25 cellular contexts compared by ENCODE assay signal in the genomic region with DNA sequence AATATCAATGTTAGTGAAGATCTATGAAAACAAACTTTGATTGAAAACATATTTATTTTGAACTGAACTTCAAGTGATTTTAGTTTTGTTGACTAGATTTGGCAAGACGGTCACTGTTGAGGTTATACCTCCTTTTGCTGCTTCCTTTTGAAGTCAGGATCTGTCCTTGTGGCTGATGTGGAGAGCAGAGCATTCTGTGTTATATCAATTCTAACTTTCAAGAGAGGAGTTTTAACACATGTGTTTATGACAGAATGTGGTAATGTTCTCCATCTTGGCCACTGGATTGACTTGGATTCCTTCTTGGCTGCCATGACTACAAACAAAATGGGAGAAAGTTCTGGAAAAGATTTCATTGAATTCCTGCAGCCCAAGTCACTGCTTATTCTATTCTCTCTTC.
"Had no signal": no experiment of that assay in that cellular context is flagged by ENCODE, and none has a peak within 500 bp of the region (broad histone marks: within the 10 kb centered on the region; RNA-seq: fewer than 3 reads in every experiment).

No MANE protein-coding gene starts in this region.

- H3K36me3 Mint-ChIP-seq: naive B cell; neural progenitor cell; stimulated activated effector memory CD8-positive, alpha-beta T cell treated with anti-CD3 and anti-CD28 coated beads, Interleukin-12 subunit alpha, Interleukin-12 subunit beta, amount 100 ng/mL, for 72 hours; type B pancreatic cell had no signal

- H3K4me1 ChIP-seq: left lung, lower lobe of right lung, neural progenitor cell, parathyroid adenoma, testis had no signal

- H3K9me3 Mint-ChIP-seq: neural progenitor cell had no signal

- H3K27ac Mint-ChIP-seq: effector memory CD8-positive, alpha-beta T cell; naive B cell; natural killer cell treated with Interleukin-12 subunit alpha and Interleukin-12 subunit beta and Interleukin-15 and Interleukin-18, amount 100 ng/mL, for 72 hours; neural progenitor cell; progenitor cell of endocrine pancreas; stimulated activated effector memory CD8-positive, alpha-beta T cell treated with anti-CD3 and anti-CD28 coated beads, Interleukin-12 subunit alpha, Interleukin-12 subunit beta, amount 100 ng/mL, for 72 hours; type B pancreatic cell had no signal

- H3K4me3 ChIP-seq: left lung, lower lobe of right lung, mucosa of descending colon, neural progenitor cell, sigmoid colon, testis, tibial artery had no signal

- H2AFZ ChIP-seq: neural progenitor cell, parathyroid adenoma had no signal

- H3K27me3 ChIP-seq: left lung, neural progenitor cell, sigmoid colon, testis, tibial artery had no signal

- H3K36me3 ChIP-seq: left lung, lower lobe of right lung, neural progenitor cell, sigmoid colon, tibial artery had no signal

- ATAC-seq: effector memory CD8-positive, alpha-beta T cell; left lung; lower lobe of right lung; mucosa of descending colon; natural killer cell treated with Interleukin-12 subunit alpha and Interleukin-12 subunit beta and Interleukin-15 and Interleukin-18, amount 100 ng/mL, for 72 hours; stimulated activated effector memory CD8-positive, alpha-beta T cell treated with anti-CD3 and anti-CD28 coated beads, Interleukin-12 subunit alpha, Interleukin-12 subunit beta, amount 100 ng/mL, for 72 hours; stimulated activated naive CD8-positive, alpha-beta T cell treated with anti-CD3 and anti-CD28 coated beads, Interleukin-15, Interleukin-2, amounts not matched to agents 100 U/mL and 50 U/mL, for 24 hours had no signal

- H3K79me2 ChIP-seq: parathyroid adenoma had no signal

- H3K9me3 ChIP-seq: left lung, lower lobe of right lung, mucosa of descending colon, sigmoid colon, testis, tibial artery had no signal

- FAIRE-seq: islet of Langerhans had no signal

- H3K9ac ChIP-seq: neural progenitor cell, parathyroid adenoma had no signal

- DNase-seq: caudate nucleus; cerebellar nuclear complex; cortex of kidney; effector memory CD8-positive, alpha-beta T cell; foreskin melanocyte; hippocampal formation; left cardiac atrium; left lung; lower lobe of right lung; mucosa of descending colon; naive B cell; sigmoid colon; stimulated activated CD4-positive, alpha-beta T cell treated with anti-CD3 and anti-CD28 coated beads, Interleukin-2, amount 100 ng/mL, for 24 hours; stimulated activated CD4-positive, alpha-beta T cell treated with anti-CD3 and anti-CD28 coated beads, Interleukin-4, amount 100 ng/mL, for 24 hours; stimulated activated naive CD8-positive, alpha-beta T cell treated with anti-CD3 and anti-CD28 coated beads, Interleukin-15, Interleukin-2, amounts not matched to agents 100 U/mL and 50 U/mL, for 24 hours; substantia nigra; testis; tibial artery had no signal

- H3K4me3 Mint-ChIP-seq: effector memory CD8-positive, alpha-beta T cell; naive B cell; natural killer cell treated with Interleukin-12 subunit alpha and Interleukin-12 subunit beta and Interleukin-15 and Interleukin-18, amount 100 ng/mL, for 72 hours; neural progenitor cell; stimulated activated effector memory CD8-positive, alpha-beta T cell treated with anti-CD3 and anti-CD28 coated beads, Interleukin-12 subunit alpha, Interleukin-12 subunit beta, amount 100 ng/mL, for 72 hours; type B pancreatic cell had no signal

- H3K27me3 Mint-ChIP-seq: effector memory CD8-positive, alpha-beta T cell; naive B cell; progenitor cell of endocrine pancreas; type B pancreatic cell had no signal

- H3K27ac ChIP-seq: left lung, lower lobe of right lung, neural progenitor cell, parathyroid adenoma, sigmoid colon, testis, tibial artery had no signal

- H3K4me1 Mint-ChIP-seq: naive B cell; neural progenitor cell; stimulated activated effector memory CD8-positive, alpha-beta T cell treated with anti-CD3 and anti-CD28 coated beads, Interleukin-12 subunit alpha, Interleukin-12 subunit beta, amount 100 ng/mL, for 72 hours had no signal

- H3K4me2 ChIP-seq: neural progenitor cell had no signal
